In genomic region chr1:151165281-151165737, GRCh38 we compare ENCODE assay signal across 8 cellular contexts. TPM values are rescaled to one million over a fixed set of nuclear protein-coding genes. Genes with fewer than 3 reads are reported as not detected.
A peak's percentile ranks its signal among the peaks of the same experiment; 100 is the strongest.
DNase-seq lines count a peak whose midpoint lies in the region; ATAC-seq and TF ChIP-seq lines count a peak whose summit lies in the region.

No MANE protein-coding gene starts in this region.

- peak overlapping the region; percentile 99 for H3K4me3 ChIP-seq in WI38 (ENCODE audit: low read depth, low read length)
- peak overlapping the region; percentile 88 for H3K4me3 ChIP-seq in neural cell (ENCODE audit: low read length)

- H3K79me2 ChIP-seq in neural cell (replicated peaks; ENCODE audit: insufficient read depth, low read length), result peaks cover 20% of the 10 kb centered on the region

- no peak for TF ChIP-seq CTCF in WI38 (IDR thresholded peaks at IDR 0.05; ENCODE audit: low read depth, low read length)
- TF ChIP-seq CTCF in neural cell (IDR thresholded peaks at IDR 0.05; ENCODE audit: poor library complexity, severe bottlenecking), result no peak

- no peaks in the 10 kb centered on the region for H3K9me2 ChIP-seq in neural cell (ENCODE audit: insufficient read depth, low read length)

- H4K20me1 ChIP-seq in neural cell (ENCODE audit: insufficient read depth), result no peaks in the 10 kb centered on the region

- TF ChIP-seq EP300 in neural cell (conservative IDR thresholded peaks at IDR 0.05; ENCODE audit: poor library complexity, severe bottlenecking), result no peak

- H3K36me3 ChIP-seq in neural cell (ENCODE audit: insufficient read depth, low read length), result no peaks in the 10 kb centered on the region

- peak overlapping the region; percentile 97 for H3K4me2 ChIP-seq in neural cell (ENCODE audit: low read length)

- peak overlapping the region; percentile 83 for H3K9ac ChIP-seq in neural cell (ENCODE audit: low read length)

- H3K9me3 ChIP-seq in neural cell (ENCODE audit: low read length), result no peaks in the 10 kb centered on the region

- TF ChIP-seq RAD21 in neural cell (conservative IDR thresholded peaks at IDR 0.05), result no peak

- no peak for ATAC-seq in GM19467 (IDR thresholded peaks at IDR 0.05; ENCODE audit: unreplicated experiment)

- H3K27me3 ChIP-seq in neural cell (ENCODE audit: insufficient read depth, low read depth, low read length), result no peaks in the 10 kb centered on the region

- H3F3A ChIP-seq in neural cell (ENCODE audit: insufficient read depth, low read length, poor library complexity, severe bottlenecking), result peaks cover 3% of the 10 kb centered on the region

- DNase-seq in G401 (ENCODE audit: low spot score), result peak; percentile 72
- peak; percentile 12 for DNase-seq in HT-29 (ENCODE audit: low spot score)
- peak; percentile 48 for DNase-seq in fibroblast of the conjunctiva (ENCODE audit: low read depth)
- no peak for DNase-seq in activated effector memory CD4-positive, alpha-beta T cell treated with Interleukin-2 at 50 U/mL for 16 hours
- no peak for DNase-seq in GF-D8 (lab: John Stamatoyannopoulos, UW)

- in situ Hi-C loops in G401 (cut with HindIII; ENCODE audit: low sequenced_read_pairs), result no loop called here

- peak overlapping the region; percentile 95 for H2AFZ ChIP-seq in neural cell (ENCODE audit: low read depth, low read length)

- H3K27ac ChIP-seq in neural cell (ENCODE audit: low read length), result peak overlapping the region; percentile 89

TF ChIP-seq in neural cell, 6 proteins besides CTCF, POLR2A, EP300 and RAD21:
- TF ChIP-seq TAF1 (IDR thresholded peaks at IDR 0.05; ENCODE audit: low read depth) (no peak), MXI1 (conservative IDR thresholded peaks at IDR 0.05; ENCODE audit: poor library complexity, severe bottlenecking) (no peak), SMC3 (conservative IDR thresholded peaks at IDR 0.05; ENCODE audit: poor library complexity) (no peak), POLR2AphosphoS5 (IDR thresholded peaks at IDR 0.05) (no peak), REST (IDR thresholded peaks at IDR 0.05; ENCODE audit: borderline replicate concordance) (no peak)

RNA-seq across cellular contexts. Expression of gene LYSMD1, which starts 0.4 kb away (rescaled TPM):
- 6.2 and 8.9 TPM in 2 replicates for total RNA-seq in G401 (2014; rRNA removed; shearing (Covaris generic))
- 0.43 and 0.60 TPM in 2 replicates for total RNA-seq in HT-29 (2014; rRNA removed; shearing (Covaris generic))
- 13.3 and 16.0 TPM in 2 replicates for polyA plus RNA-seq in neural cell
- polyA minus RNA-seq in neural cell, result 33.6 and 34.4 TPM in 2 replicates

RNA-seq across cellular contexts. Expression of gene SCNM1, which starts 0.6 kb away (rescaled TPM):
- total RNA-seq in G401 (2014; rRNA removed; shearing (Covaris generic)), result 44.3 and 57.7 TPM in 2 replicates
- 37.6 and 48.4 TPM in 2 replicates for total RNA-seq in HT-29 (2014; rRNA removed; shearing (Covaris generic))
- polyA plus RNA-seq in neural cell, result 91.1 and 106 TPM in 2 replicates
- polyA minus RNA-seq in neural cell, result 26.3 and 27.7 TPM in 2 replicates

RNA-seq across cellular contexts. Expression of gene TNFAIP8L2, which starts 8.9 kb away (rescaled TPM):
- not detected in 2 replicates for total RNA-seq in G401 (2014; rRNA removed; shearing (Covaris generic))
- total RNA-seq in HT-29 (2014; rRNA removed; shearing (Covaris generic)), result not detected in 2 replicates
- polyA plus RNA-seq in neural cell, result not detected in 2 replicates
- not detected in 2 replicates for polyA minus RNA-seq in neural cell

RNA-seq across cellular contexts. Expression of gene TMOD4, which starts 10.5 kb away (rescaled TPM):
- not detected in 2 replicates for total RNA-seq in G401 (2014; rRNA removed; shearing (Covaris generic))
- not detected in 2 replicates for total RNA-seq in HT-29 (2014; rRNA removed; shearing (Covaris generic))
- not detected in 2 replicates for polyA plus RNA-seq in neural cell
- not detected in 2 replicates for polyA minus RNA-seq in neural cell

RNA-seq across cellular contexts. Expression of gene SEMA6C, which starts 18.9 kb away (rescaled TPM):
- 2.0 TPM in 2 replicates for total RNA-seq in G401 (2014; rRNA removed; shearing (Covaris generic))
- total RNA-seq in HT-29 (2014; rRNA removed; shearing (Covaris generic)), result 0.13 TPM in 1 of 2 replicates, not detected in the other
- polyA plus RNA-seq in neural cell, result 32.5 and 39.3 TPM in 2 replicates
- 38.7 and 40.2 TPM in 2 replicates for polyA minus RNA-seq in neural cell

Comparison
In these comparisons a context has a peak if more than half of its experiments do, and no peak if none do; other contexts are left out.
1. DNase-seq: peak in G401 (single experiment), HT-29 (single experiment) and fibroblast of the conjunctiva (single experiment); none in activated effector memory CD4-positive, alpha-beta T cell treated with Interleukin-2 at 50 U/mL for 16 hours (single experiment) and GF-D8 (single experiment).